20 cellular contexts compared by ENCODE assay signal in genomic region chr20:51729771-51730170, GRCh38. TPM values are rescaled to one million over a fixed set of nuclear protein-coding genes. Genes with fewer than 3 reads are reported as not detected.
DNase-seq lines count a peak whose midpoint lies in the region; ATAC-seq, FAIRE-seq and TF ChIP-seq lines count a peak whose summit lies in the region.
"Had no signal": no experiment of that assay in that cellular context is flagged by ENCODE, and none has a peak within 500 bp of the region (broad histone marks: within the 10 kb centered on the region; RNA-seq: fewer than 3 reads in every experiment).

No MANE protein-coding gene starts in this region.

- in situ Hi-C loops in K562 (cut with MboI): no loop called here

- H3K9me1 ChIP-seq in K562 (ENCODE audit: control insufficient read depth, insufficient read depth, low read length): no peaks in the 10 kb centered on the region

- no peak overlapping the region for H4K91ac ChIP-seq in neuronal stem cell (ENCODE audit: low read depth, low read length, poor library complexity)

- no peaks in the 10 kb centered on the region for H3K9me3 Mint-ChIP-seq in chondrocyte (ENCODE audit: low read depth)
- H3K9me3 Mint-ChIP-seq: CD4-positive, alpha-beta T cell; GM23338 had no signal

- H2BK15ac ChIP-seq in neuronal stem cell (ENCODE audit: low read length): no peak overlapping the region

- no peak for FAIRE-seq in K562 (lab: Jason Lieb, UNC)
- FAIRE-seq in kidney (lab: Jason Lieb, UNC): no peak
- FAIRE-seq: A204.1, D721Med, GM12892, GM18507 had no signal

- no peak for DNase-seq in K562 (ENCODE audit: extremely low read depth in 1 of 4, low spot score in 3 of 4)
- DNase-seq in kidney: peak; percentile 45
- DNase-seq in neuronal stem cell (ENCODE audit: low spot score): no peak
- no peak for DNase-seq in cerebellar nuclear complex (lab: John Stamatoyannopoulos, UW)
- DNase-seq in AG08395 (ENCODE audit: low spot score): no peak
- DNase-seq in chondrocyte (ENCODE audit: low spot score): no peak
- DNase-seq: ACHN; AML-193; Caco-2; CD4-positive, alpha-beta T cell; GDM1; H7 had no signal

- H2BK120ac ChIP-seq in neuronal stem cell (ENCODE audit: low read depth, low read length): no peak overlapping the region

- H3K36me3 ChIP-seq in K562 (ENCODE audit: control insufficient read depth, insufficient read depth, low read length) (no peaks in the 10 kb centered on the region), kidney (ENCODE audit: control insufficient read depth in 1 of 2, insufficient read depth in 2 of 2, low read length in 2 of 2) (no peaks in the 10 kb centered on the region), neuronal stem cell (replicated peaks in 1 of 2; ENCODE audit: control insufficient read depth in 2 of 2, insufficient read depth in 2 of 2, low read length in 2 of 2) (peaks cover 0 to 12% of the 10 kb centered on the region in 2 donors)

- CTCF ChIA-PET in K562 (lab: Yijun Ruan, JAX; ENCODE audit: low intra/inter-chr PET ratio): no interaction called here

- H3K4ac ChIP-seq in neuronal stem cell (ENCODE audit: low read length): no peak overlapping the region

- H3K27me3 Mint-ChIP-seq in chondrocyte (ENCODE audit: low read depth): no peaks in the 10 kb centered on the region

- no peak for TF ChIP-seq CTCF in K562 (IDR thresholded peaks at IDR 0.05 in 2 of 3, conservative IDR thresholded peaks at IDR 0.05 in 1 of 3; ENCODE audit: insufficient read depth in 2 of 3, low read depth in 1 of 3, low read length in 3 of 3)
- TF ChIP-seq CTCF in kidney (IDR thresholded peaks at IDR 0.05; ENCODE audit: borderline replicate concordance, extremely low read depth, insufficient read depth): no peak
- no peak for TF ChIP-seq CTCF in chondrocyte (IDR thresholded peaks at IDR 0.05)

- no peak for TF ChIP-seq POLR2A in K562 (conservative IDR thresholded peaks at IDR 0.05)

- H3K14ac ChIP-seq in neuronal stem cell (ENCODE audit: low read length): no peak overlapping the region

- H2AK5ac ChIP-seq in neuronal stem cell (ENCODE audit: low read depth, low read length): no peak overlapping the region

- no peak overlapping the region for H2BK5ac ChIP-seq in neuronal stem cell (ENCODE audit: low read length)

- intact Hi-C loops in K562 (cut with micrococcal nuclease) (no loop called here), kidney (cut with DNase I) (no loop called here)

- no peak overlapping the region for H3K9ac ChIP-seq in K562 (ENCODE audit: insufficient read depth in 1 of 2, low read depth in 2 of 2, low read length in 2 of 2)
- H3K9ac ChIP-seq in kidney (ENCODE audit: low read length in 2 of 2): no peak overlapping the region
- peak overlapping the region; percentile 1 for H3K9ac ChIP-seq in neuronal stem cell (ENCODE audit: low read depth, low read length, poor library complexity)

- H2AFZ ChIP-seq in K562 (ENCODE audit: low read depth, low read length) (no peak overlapping the region), neuronal stem cell (ENCODE audit: low read length) (no peak overlapping the region)
- H2AFZ ChIP-seq: GM23338 had no signal

- TF ChIP-seq RAD21 in K562 (CRISPR knock-in tag; conservative IDR thresholded peaks at IDR 0.05 in 1 of 2, IDR thresholded peaks at IDR 0.05 in 1 of 2): no peak

- H3K4me3 Mint-ChIP-seq in chondrocyte (ENCODE audit: unreplicated experiment): no peak overlapping the region
- H3K4me3 Mint-ChIP-seq: CD4-positive, alpha-beta T cell; GM23338 had no signal

- H3K27ac ChIP-seq in K562 (ENCODE audit: extremely low read depth, low read depth, low read length) (no peak overlapping the region), kidney (ENCODE audit: low read depth in 2 of 2, low read length in 2 of 2) (no peak overlapping the region), neuronal stem cell (replicated peaks; ENCODE audit: low read length) (no peak overlapping the region)
- H3K27ac ChIP-seq: C4-2B had no signal

- H3K36me3 Mint-ChIP-seq in chondrocyte (ENCODE audit: low read depth): no peaks in the 10 kb centered on the region

- POLR2A ChIA-PET in K562 (lab: Yijun Ruan, JAX): no interaction called here

- H3K4me1 Mint-ChIP-seq in chondrocyte (ENCODE audit: low read depth): peaks cover 25% of the 10 kb centered on the region

- WGBS in K562 (ENCODE audit: insufficient coverage, low coverage, missing lambda C conversion rate): 0% methylated on average over 12 of the region's 13 CpGs
- no CpG with 5 or more reads among the region's 13 CpGs for WGBS in neuronal stem cell (ENCODE audit: extremely low coverage in 2 of 2, insufficient read length in 2 of 2, insufficient replicate concordance in 1 of 2), 2 donors

- no peak overlapping the region for H3K23ac ChIP-seq in neuronal stem cell (ENCODE audit: low read depth, low read length, poor library complexity)

- H2BK12ac ChIP-seq in neuronal stem cell (ENCODE audit: low read length): no peak overlapping the region

- H3K4me3 ChIP-seq in K562 (no peak overlapping the region), kidney (ENCODE audit: low read length in 2 of 2) (no peak overlapping the region), neuronal stem cell (ENCODE audit: low read length in 2 of 2) (no peak overlapping the region)
- H3K4me3 ChIP-seq: GM23338 had no signal

- H3K9me3 ChIP-seq in K562 (replicated peaks; ENCODE audit: control insufficient read depth, insufficient read depth, low read depth, low read length) (no peaks in the 10 kb centered on the region; the same call in 1 of the 2 replicates), kidney (ENCODE audit: control insufficient read depth in 1 of 2, low read length in 2 of 2) (no peaks in the 10 kb centered on the region), neuronal stem cell (replicated peaks in 1 of 2; ENCODE audit: control insufficient read depth in 2 of 2, insufficient read depth in 1 of 2, low read depth in 1 of 2, low read length in 2 of 2) (peaks cover 0 to 2% of the 10 kb centered on the region in 2 donors)
- H3K9me3 ChIP-seq: Caco-2 had no signal

- ATAC-seq in K562 (no peak), HG02938 (IDR thresholded peaks at IDR 0.05; ENCODE audit: unreplicated experiment) (no peak)
- ATAC-seq: GM23338, HCT116 had no signal

- no peak overlapping the region for H3K27ac Mint-ChIP-seq in chondrocyte (ENCODE audit: unreplicated experiment)
- H3K27ac Mint-ChIP-seq: CD4-positive, alpha-beta T cell; GM23338 had no signal

- no peaks in the 10 kb centered on the region for H4K20me1 ChIP-seq in K562 (replicated peaks; ENCODE audit: control insufficient read depth, insufficient read depth, low read length)

- no peaks in the 10 kb centered on the region for H3K79me2 ChIP-seq in K562 (ENCODE audit: control insufficient read depth, insufficient read depth, low read length)

- H3K79me1 ChIP-seq in neuronal stem cell (ENCODE audit: low read depth, low read length): no peaks in the 10 kb centered on the region

- H3K18ac ChIP-seq in neuronal stem cell (ENCODE audit: low read length): no peak overlapping the region

- no peak for TF ChIP-seq EP300 in K562 (IDR thresholded peaks at IDR 0.05; ENCODE audit: low read length)

- H3K27me3 ChIP-seq in K562 (ENCODE audit: control insufficient read depth in 2 of 2, insufficient read depth in 2 of 2, low read length in 2 of 2): peaks cover 4 to 28% of the 10 kb centered on the region in 2 experiments; a peak in 4 of 5 replicates
- H3K27me3 ChIP-seq in neuronal stem cell (ENCODE audit: control insufficient read depth in 3 of 3, insufficient read depth in 3 of 3, low read depth in 1 of 3, low read length in 3 of 3): no peaks in the 10 kb centered on the region

- H3K4me2 ChIP-seq in K562 (ENCODE audit: insufficient read depth, low read length) (no peak overlapping the region), neuronal stem cell (ENCODE audit: insufficient read depth, low read length, poor library complexity, severe bottlenecking) (no peak overlapping the region)
- H3K4me2 ChIP-seq: GM23338 had no signal

- no peaks in the 10 kb centered on the region; a peak in 1 of 5 replicates for H3K4me1 ChIP-seq in K562 (replicated peaks in 1 of 2; ENCODE audit: control insufficient read depth in 2 of 2, insufficient read depth in 2 of 2, low read length in 2 of 2)
- no peaks in the 10 kb centered on the region for H3K4me1 ChIP-seq in kidney (ENCODE audit: control insufficient read depth in 1 of 2, insufficient read depth in 1 of 2, low read depth in 1 of 2, low read length in 2 of 2)
- H3K4me1 ChIP-seq in neuronal stem cell (ENCODE audit: control insufficient read depth in 2 of 2, insufficient read depth in 1 of 2, low read depth in 1 of 2, low read length in 2 of 2): peaks cover 4 to 7% of the 10 kb centered on the region in 2 donors

- no TSS peak for BruUV-seq in K562 (replicated peaks; lab: Mats Ljungman, UMichigan)

- no peak overlapping the region for H4K8ac ChIP-seq in neuronal stem cell (ENCODE audit: low read depth, low read length)

TF ChIP-seq in K562, 482 proteins besides CTCF, POLR2A, EP300 and RAD21:
- TF ChIP-seq TAL1 (IDR thresholded peaks at IDR 0.05) (no peak), EGR1 (conservative IDR thresholded peaks at IDR 0.05) (peak; percentile 28; the same call in 1 of the 2 replicates)

RNA-seq across cellular contexts. Expression of gene ATP9A, which starts 38.4 kb away (rescaled TPM):
- 0.12 and 0.28 TPM in 2 replicates for total RNA-seq in K562 (2011; cell fraction: chromatin; rRNA removed; ENCODE audit: low replicate concordance)
- total RNA-seq in K562 (2011; cell fraction: nucleolus; rRNA removed): 0.13 and 0.17 TPM in 2 replicates
- total RNA-seq in K562 (2011; cell fraction: nucleoplasm; rRNA removed): 0.07 and 0.31 TPM in 2 replicates
- 0.18 and 0.24 TPM in 2 replicates for total RNA-seq in K562 (2014; rRNA removed)
- total RNA-seq in K562 (2014; rRNA removed; fragmentation: Illumina TruSeq; extraction: Trizol): 0.36 and 0.48 TPM in 2 replicates
- total RNA-seq in K562 (2015; rRNA removed; fragmentation: Illumina TruSeq; extraction: Trizol): 0.15 and 0.22 TPM in 2 replicates
- 0.42 and 0.62 TPM in 2 replicates for total RNA-seq in K562 (2021)
- 0.05 and 0.29 TPM in 2 replicates for polyA plus RNA-seq in K562 (2011; rRNA removed)
- 0.09 and 0.19 TPM in 2 replicates for polyA plus RNA-seq in K562 (2011; cell fraction: cytosol; rRNA removed)
- polyA plus RNA-seq in K562 (2011; cell fraction: nucleus; rRNA removed): 0.07 and 0.24 TPM in 2 replicates
- 0.06 and 0.25 TPM in 2 replicates for polyA plus RNA-seq in K562 (2012)
- polyA plus RNA-seq in K562 (2014; fragmentation: Illumina TruSeq; extraction: Trizol): 0.39 and 0.40 TPM in 2 replicates
- under 1 TPM; 0.21 to 0.23 TPM for polyA plus RNA-seq in K562 (2014; fragmentation: Nextera tagmentation; extraction: Ambion mirVana)
- 0.32 and 0.46 TPM in 2 replicates for polyA plus RNA-seq in K562 (2014; rRNA removed)
- polyA minus RNA-seq in K562 (2011; rRNA and poly(A)+ RNA removed): 0.03 and 0.32 TPM in 2 replicates
- 0.27 and 0.29 TPM in 2 replicates for polyA minus RNA-seq in K562 (2011; cell fraction: cytosol; rRNA and poly(A)+ RNA removed)
- polyA minus RNA-seq in K562 (2011; cell fraction: nucleus; rRNA and poly(A)+ RNA removed): 0.11 and 0.13 TPM in 2 replicates
- 40.2 TPM for total RNA-seq in kidney
- 7.1 TPM for polyA plus RNA-seq in kidney (ENCODE audit: insufficient read depth, low read depth, low replicate concordance)
- 8.4 TPM for polyA plus RNA-seq in neuronal stem cell (2013, experiment 1 of 2)
- 8.9 TPM for polyA plus RNA-seq in neuronal stem cell (2013, experiment 2 of 2)
- 43.1 to 49.6 TPM (median 43.4 TPM) in 3 replicates for total RNA-seq in chondrocyte

Comparison
In these comparisons a context has a peak if more than half of its experiments do, and no peak if none do; other contexts are left out.
1. RNA of gene ATP9A, which starts 38.4 kb away (total RNA-seq): 43.1 to 49.6 TPM in chondrocyte and 40.2 TPM in kidney (single experiment); 0.07 to 0.62 TPM in K562; every median in the first group is over 10 times any median in the second.